ENCODE assay signal across 8 cellular contexts in genomic region chrX:103310592-103311400, GRCh38.
DNase-seq lines count a peak whose midpoint lies in the region; ATAC-seq and TF ChIP-seq lines count a peak whose summit lies in the region.

TSS of gene BEX2 (minus strand) at chrX:103310990. CDS start at chrX:103309976, 1,014 bp downstream.

- H3K27ac ChIP-seq in HEK293 (ENCODE audit: extremely low read depth, low read depth, low read length), result no peak within 1 kb of the TSS; the same call in 1 of the 2 replicates
- peak within 1 kb of the TSS; percentile 10 for H3K27ac ChIP-seq in layer of hippocampus (ENCODE audit: low read depth, low read length)

- H3K4me3 ChIP-seq in GM06990 (replicated peaks; ENCODE audit: low read depth, low read length) (peak within 1 kb of the TSS; percentile 59), HEK293 (ENCODE audit: low read depth, low read length) (peak within 1 kb of the TSS; percentile 55)

- DNase-seq in GM06990 (ENCODE audit: extremely low read depth, insufficient read length) (peak; percentile 59), NCI-H146 (lab: John Stamatoyannopoulos, UW) (peak; percentile 86), cerebellar cortex (ENCODE audit: low spot score) (peak; percentile 91), GF-D8 (lab: John Stamatoyannopoulos, UW) (no peak)
- peak; percentile 73 to 78 for DNase-seq in stimulated activated CD4-positive, alpha-beta T cell treated with anti-CD3 and anti-CD28 coated beads, Interleukin-1b, Interleukin-23, amount 100 ng/mL, for 4 hours (ENCODE audit: low read depth in 2 of 2)

- POLR2A ChIA-PET in HEK293 (lab: Yijun Ruan, JAX), result interaction anchor here (0.6 kb wide), 1 partner anchor 57 kb away, joined by 3 read pairs; no protein-coding TSS in a partner anchor

- ATAC-seq in activated CD4-positive, CD25-positive, alpha-beta regulatory T cell treated with anti-CD3 and anti-CD28 coated beads, Interleukin-2, amount 50 U/mL, for 24 hours, result peak; percentile 99 to 100

- H3K27me3 ChIP-seq in GM06990 (replicated peaks; ENCODE audit: control insufficient read depth, insufficient read depth, low read length), result no peaks in the 10 kb centered on the region
- H3K27me3 ChIP-seq in layer of hippocampus (ENCODE audit: control insufficient read depth, insufficient read depth, low read length), result no peaks in the 10 kb centered on the region

- no peaks in the 10 kb centered on the region for H3K4me1 ChIP-seq in HEK293 (ENCODE audit: control insufficient read depth, insufficient read depth, low read length)

- TF ChIP-seq CTCF in GM06990 (IDR thresholded peaks at IDR 0.05; ENCODE audit: insufficient read depth, low read length, poor library complexity, severe bottlenecking), result no peak
- no peak for TF ChIP-seq CTCF in HEK293 (tag by site-specific recombination; IDR thresholded peaks at IDR 0.05)

- CTCF ChIA-PET in HEK293 (lab: Yijun Ruan, JAX), result no interaction called here

- no peaks in the 10 kb centered on the region for H3K36me3 ChIP-seq in GM06990 (ENCODE audit: control insufficient read depth, insufficient read depth, low read length)
- no peaks in the 10 kb centered on the region for H3K36me3 ChIP-seq in HEK293 (ENCODE audit: control insufficient read depth in 2 of 2, insufficient read depth in 1 of 2, low read length in 2 of 2)

- H3K9me3 ChIP-seq in HEK293 (ENCODE audit: control insufficient read depth, insufficient read depth, low read depth, low read length), result no peaks in the 10 kb centered on the region

TF ChIP-seq in HEK293, 187 proteins besides CTCF, POLR2A, EP300 and RAD21 (continues in another document):
- peak; percentile 79 for TF ChIP-seq GLIS1 (tag by site-specific recombination; IDR thresholded peaks at IDR 0.05)
- TF ChIP-seq ZNF23 (tag by site-specific recombination; IDR thresholded peaks at IDR 0.05; ENCODE audit: borderline replicate concordance), result no peak
- TF ChIP-seq TCF7L2 (IDR thresholded peaks at IDR 0.05; ENCODE audit: borderline replicate concordance, low read depth, low read length), result no peak
- peak; percentile 61 for TF ChIP-seq ZBTB26 (tag by site-specific recombination; optimal IDR thresholded peaks at IDR 0.05)
- peak; percentile 93 for TF ChIP-seq ZBTB20 (tag by site-specific recombination; IDR thresholded peaks at IDR 0.05)
- peak; percentile 51; the same call in 1 of the 2 replicates for TF ChIP-seq ZFHX2 (tag by site-specific recombination; conservative IDR thresholded peaks at IDR 0.05)
- 0 out of 2 replicates have a peak, but pooled peaks have one; percentile 30 for TF ChIP-seq GLIS2 (tag by site-specific recombination; IDR thresholded peaks at IDR 0.05)
- peak; percentile 53; the same call in 1 of the 2 replicates for TF ChIP-seq EGR2 (tag by site-specific recombination; IDR thresholded peaks at IDR 0.05; ENCODE audit: low read depth)
- TF ChIP-seq ZNF692 (tag by site-specific recombination; IDR thresholded peaks at IDR 0.05), result 0 out of 2 replicates have a peak, but pooled peaks have one; percentile 38
- TF ChIP-seq ZNF621 (tag by site-specific recombination; IDR thresholded peaks at IDR 0.05), result no peak
- TF ChIP-seq KLF8 (tag by site-specific recombination; IDR thresholded peaks at IDR 0.05), result peak; percentile 20; the same call in 1 of the 2 replicates
- peak; percentile 20; the same call in 1 of the 2 replicates for TF ChIP-seq ZNF600 (tag by site-specific recombination; IDR thresholded peaks at IDR 0.05)
- TF ChIP-seq KLF9 (tag by site-specific recombination; IDR thresholded peaks at IDR 0.05; ENCODE audit: low read depth), result peak; percentile 88
- 0 out of 2 replicates have a peak, but pooled peaks have one; percentile 22 for TF ChIP-seq ZBTB48 (tag by site-specific recombination; IDR thresholded peaks at IDR 0.05)
- no peak for TF ChIP-seq ZNF561 (tag by site-specific recombination; IDR thresholded peaks at IDR 0.05; ENCODE audit: borderline replicate concordance)
- TF ChIP-seq PATZ1 (tag by site-specific recombination; IDR thresholded peaks at IDR 0.05), result peak; percentile 79
- TF ChIP-seq ZNF629 (tag by site-specific recombination; IDR thresholded peaks at IDR 0.05), result peak; percentile 91
- no peak for TF ChIP-seq ZNF580 (tag by site-specific recombination; IDR thresholded peaks at IDR 0.05)
- TF ChIP-seq KLF16 (tag by site-specific recombination; IDR thresholded peaks at IDR 0.05), result peak; percentile 68; the same call in 1 of the 2 replicates
- peak; percentile 26; the same call in 1 of the 2 replicates for TF ChIP-seq ZNF341 (tag by site-specific recombination; IDR thresholded peaks at IDR 0.05; ENCODE audit: low read depth)
- peak; percentile 70; the same call in 1 of the 2 replicates for TF ChIP-seq ZBTB21 (tag by site-specific recombination; IDR thresholded peaks at IDR 0.05)
- no peak for TF ChIP-seq SALL2 (tag by site-specific recombination; IDR thresholded peaks at IDR 0.05; ENCODE audit: borderline replicate concordance)
- TF ChIP-seq ZFP69B (tag by site-specific recombination; IDR thresholded peaks at IDR 0.05), result no peak
- peak; percentile 80 for TF ChIP-seq SP3 (tag by site-specific recombination; IDR thresholded peaks at IDR 0.05)
- no peak for TF ChIP-seq ZXDB (tag by site-specific recombination; IDR thresholded peaks at IDR 0.05)
- 0 out of 2 replicates have a peak, but pooled peaks have one; percentile 26 for TF ChIP-seq REST (tag by site-specific recombination; IDR thresholded peaks at IDR 0.05)
- no peak for TF ChIP-seq ZNF311 (tag by site-specific recombination; IDR thresholded peaks at IDR 0.05; ENCODE audit: borderline replicate concordance)
